Comparison of ENCODE assay signal across 23 cellular contexts in the genomic region with DNA sequence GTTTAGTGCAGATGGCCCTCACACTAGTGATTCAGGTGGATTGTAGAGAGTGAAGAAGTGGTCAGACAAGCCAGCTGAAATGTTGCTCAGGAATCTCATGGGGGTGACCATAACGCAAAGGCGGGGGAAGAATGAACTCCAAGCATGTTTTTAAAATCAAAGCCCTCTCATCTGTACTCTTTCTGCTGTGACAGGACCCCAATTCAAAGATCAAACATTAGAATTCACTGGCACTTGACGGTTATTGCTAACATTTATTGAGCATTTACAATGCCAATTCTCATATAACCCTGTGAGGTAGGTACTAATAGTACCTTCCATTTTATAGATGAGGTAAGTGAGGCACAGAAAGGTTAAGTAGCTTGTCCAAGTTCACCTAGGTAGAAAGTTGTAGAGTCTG.
"Had no signal": no experiment of that assay in that cellular context is flagged by ENCODE, and none has a peak within 500 bp of the region (broad histone marks: within the 10 kb centered on the region; RNA-seq: fewer than 3 reads in every experiment).

No MANE protein-coding gene starts in this region.

- H3K4me1 ChIP-seq: left ventricle myocardium inferior, right atrium auricular region, right lobe of liver, tibial nerve, upper lobe of left lung, vagina had no signal

- H3K4me3 Mint-ChIP-seq: mesothelial cell of epicardium; naive B cell; natural killer cell treated with Interleukin-12 subunit alpha and Interleukin-12 subunit beta and Interleukin-15 and Interleukin-18, amount 100 ng/mL, for 72 hours; stimulated activated memory B cell treated with anti-CD40 and anti-IgM and Interleukin-4, amounts not matched to agents 10 μg/mL and 1 μg/mL and 100 μg/mL, for 72 hours; stimulated activated naive CD8-positive, alpha-beta T cell treated with anti-CD3 and anti-CD28 coated beads, Interleukin-15, amount 100 ng/mL, for 72 hours had no signal

- DNase-seq: islet precursor cell; left ventricle myocardium inferior; mesendoderm; naive B cell; ovary; right lobe of liver; stimulated activated CD4-positive, alpha-beta T cell treated with anti-CD3 and anti-CD28 coated beads, Interleukin-1b, Interleukin-23, amount 100 ng/mL, for 48 hours; stimulated activated CD4-positive, alpha-beta T cell treated with anti-CD3 and anti-CD28 coated beads, Interleukin-2, amount 100 ng/mL, for 48 hours; stimulated activated CD4-positive, alpha-beta T cell treated with anti-CD3 and anti-CD28 coated beads, Interleukin-4, amount 100 ng/mL, for 4 hours; stimulated activated CD8-positive, alpha-beta memory T cell treated with anti-CD3 and anti-CD28 coated beads, Interleukin-4, amount 100 ng/mL, for 48 hours; stimulated activated naive CD4-positive, alpha-beta T cell treated with Interleukin-2 at 50 U/mL for 16 hours; stimulated activated naive CD8-positive, alpha-beta T cell treated with anti-CD3 and anti-CD28 coated beads, Interleukin-15, amount 100 ng/mL, for 72 hours; substantia nigra; upper lobe of left lung had no signal

- H3K36me3 ChIP-seq: ovary, right atrium auricular region, tibial nerve, vagina had no signal

- H3K9me3 Mint-ChIP-seq: naive B cell; natural killer cell treated with Interleukin-12 subunit alpha and Interleukin-12 subunit beta and Interleukin-15 and Interleukin-18, amount 100 ng/mL, for 72 hours; stimulated activated memory B cell treated with anti-CD40 and anti-IgM and Interleukin-4, amounts not matched to agents 10 μg/mL and 1 μg/mL and 100 μg/mL, for 72 hours had no signal

- H3K9me3 ChIP-seq: left ventricle myocardium inferior, ovary, right atrium auricular region, right lobe of liver, tibial nerve, upper lobe of left lung, vagina had no signal

- H3K27ac Mint-ChIP-seq: mesothelial cell of epicardium; natural killer cell treated with Interleukin-12 subunit alpha and Interleukin-12 subunit beta and Interleukin-15 and Interleukin-18, amount 100 ng/mL, for 72 hours; progenitor cell of endocrine pancreas; stimulated activated memory B cell treated with anti-CD40 and anti-IgM and Interleukin-4, amounts not matched to agents 10 μg/mL and 1 μg/mL and 100 μg/mL, for 72 hours; stimulated activated naive CD8-positive, alpha-beta T cell treated with anti-CD3 and anti-CD28 coated beads, Interleukin-15, amount 100 ng/mL, for 72 hours had no signal

- H3K4me1 Mint-ChIP-seq: stimulated activated memory B cell treated with anti-CD40 and anti-IgM and Interleukin-4, amounts not matched to agents 10 μg/mL and 1 μg/mL and 100 μg/mL, for 72 hours had no signal

- H3K4me3 ChIP-seq: left ventricle myocardium inferior, lung, ovary, right atrium auricular region, right lobe of liver, smooth muscle cell, tibial nerve, upper lobe of left lung, vagina had no signal

- H3K4me2 ChIP-seq: smooth muscle cell had no signal

- H3K27me3 Mint-ChIP-seq: naive B cell; natural killer cell treated with Interleukin-12 subunit alpha and Interleukin-12 subunit beta and Interleukin-15 and Interleukin-18, amount 100 ng/mL, for 72 hours; progenitor cell of endocrine pancreas; stimulated activated memory B cell treated with anti-CD40 and anti-IgM and Interleukin-4, amounts not matched to agents 10 μg/mL and 1 μg/mL and 100 μg/mL, for 72 hours; stimulated activated naive CD8-positive, alpha-beta T cell treated with anti-CD3 and anti-CD28 coated beads, Interleukin-15, amount 100 ng/mL, for 72 hours had no signal

- H3K27me3 ChIP-seq: ovary, right atrium auricular region, right lobe of liver, tibial nerve, upper lobe of left lung, vagina had no signal

- H3K27ac ChIP-seq: left ventricle myocardium inferior, ovary, right atrium auricular region, right lobe of liver, tibial nerve, upper lobe of left lung, vagina had no signal

- ATAC-seq: natural killer cell treated with Interleukin-12 subunit alpha and Interleukin-12 subunit beta and Interleukin-15 and Interleukin-18, amount 100 ng/mL, for 72 hours; right lobe of liver; stimulated activated memory B cell treated with anti-CD40 and anti-IgM and Interleukin-4, amounts not matched to agents 10 μg/mL and 1 μg/mL and 100 μg/mL, for 72 hours; stimulated activated naive CD8-positive, alpha-beta T cell treated with anti-CD3 and anti-CD28 coated beads, Interleukin-15, amount 100 ng/mL, for 72 hours had no signal
